ENCODE assay signal across 3 cellular contexts in the genomic region with DNA sequence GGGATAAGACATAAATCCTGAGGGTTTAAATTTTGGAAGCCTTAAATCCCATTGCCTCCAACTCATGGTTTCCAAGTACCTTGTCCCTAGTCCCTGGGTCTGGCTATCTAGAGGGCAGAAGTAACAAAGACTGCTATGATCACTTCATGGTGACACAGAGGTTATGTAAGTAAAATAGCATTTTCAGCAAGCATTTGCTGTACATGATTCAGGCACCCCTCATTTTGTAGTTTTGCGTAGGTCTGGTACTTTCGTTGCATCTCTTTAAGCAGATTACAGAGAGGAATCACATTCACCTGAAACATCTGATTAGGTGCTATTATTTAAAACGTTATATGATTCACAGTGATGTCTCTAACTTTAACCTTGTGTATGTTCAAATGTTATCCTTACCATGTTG.
"Had no signal": no experiment of that assay in that cellular context is flagged by ENCODE, and none has a peak within 500 bp of the region (broad histone marks: within the 10 kb centered on the region; RNA-seq: fewer than 3 reads in every experiment).

No MANE protein-coding gene starts in this region.

- DNase-seq: IMR-90, KBM-7, KG1 had no signal
